Comparison of ENCODE assay signal across 12 cellular contexts in the genomic region with DNA sequence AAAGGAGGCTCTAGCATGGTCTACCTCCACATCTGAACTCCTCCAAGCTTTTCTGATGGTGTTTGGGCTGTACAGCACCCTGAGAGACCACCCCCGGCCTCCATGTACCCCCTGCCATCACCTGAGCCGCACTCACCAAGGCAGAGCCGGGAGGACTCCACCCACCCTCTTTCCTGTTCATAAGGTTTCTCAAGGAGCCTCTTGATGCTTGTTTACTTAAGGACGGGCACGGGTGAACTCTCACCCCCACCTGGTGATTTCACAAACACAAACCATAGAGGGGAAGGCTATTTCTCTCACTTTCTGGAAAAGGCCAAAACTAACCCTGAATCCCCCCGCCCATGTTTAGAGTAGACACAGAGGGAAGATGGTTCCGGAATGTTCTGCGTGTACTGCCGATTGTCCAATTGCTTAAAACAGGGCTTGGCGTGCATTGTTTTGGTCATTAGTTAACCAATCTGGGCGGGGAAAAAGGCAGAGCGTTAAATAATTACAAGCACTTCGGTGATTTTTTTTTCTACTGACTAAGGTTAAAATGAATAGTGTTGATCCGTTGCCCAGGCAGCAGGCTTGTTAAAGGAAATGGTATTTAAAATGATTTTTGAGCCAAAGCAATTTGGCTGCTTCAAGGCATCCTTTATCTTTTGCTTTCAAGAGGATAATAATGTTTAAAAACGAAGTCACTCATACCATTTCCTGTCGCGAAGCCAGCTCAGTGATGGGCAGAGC.
A peak's percentile ranks its signal among the peaks of the same experiment; 100 is the strongest.
DNase-seq lines count a peak whose midpoint lies in the region; ATAC-seq, FAIRE-seq and TF ChIP-seq lines count a peak whose summit lies in the region.
"Had no signal": no experiment of that assay in that cellular context is flagged by ENCODE, and none has a peak within 500 bp of the region (broad histone marks: within the 10 kb centered on the region; RNA-seq: fewer than 3 reads in every experiment).

No MANE protein-coding gene starts in this region.

- H3K27ac Mint-ChIP-seq in H9: peak overlapping the region in 2 of 3 experiments; percentile 25 to 31; a peak in 4 of 7 replicates
- no peak overlapping the region for H3K27ac Mint-ChIP-seq in activated CD4-positive, alpha-beta memory T cell treated with anti-CD3 and anti-CD28 coated beads, Interleukin-2, amount 10 ng/mL, durations not matched to agents 7 days and 5 days

- FAIRE-seq in small intestine (lab: Jason Lieb, UNC): peak; percentile 33

- no peak overlapping the region for H2BK5ac ChIP-seq in H9 (ENCODE audit: insufficient read length, low read length)

- no peak overlapping the region for H3K4me3 ChIP-seq in small intestine (ENCODE audit: low read depth in 1 of 2, low read length in 2 of 2)
- H3K4me3 ChIP-seq: right lobe of liver, SJSA1 had no signal

- no peak overlapping the region for H3K4me3 Mint-ChIP-seq in H9
- H3K4me3 Mint-ChIP-seq in activated CD4-positive, alpha-beta memory T cell treated with anti-CD3 and anti-CD28 coated beads, Interleukin-2, amount 10 ng/mL, durations not matched to agents 7 days and 5 days: no peak overlapping the region
- H3K4me3 Mint-ChIP-seq: activated T-cell treated with anti-CD3 and anti-CD28 coated beads, Interleukin-2, amount 50 U/mL, for 4 hours had no signal

- H3K27ac ChIP-seq in H9 (ENCODE audit: insufficient read length, low read depth, low read length): no peak overlapping the region
- peak overlapping the region in 1 of 2 donors; percentile 87 for H3K27ac ChIP-seq in small intestine (ENCODE audit: low read depth in 1 of 2, low read length in 1 of 2)
- H3K27ac ChIP-seq: SJSA1 had no signal

- in situ Hi-C loops in G401 (cut with HindIII; ENCODE audit: low sequenced_read_pairs): no loop called here

- TF ChIP-seq CTCF in H9 (conservative IDR thresholded peaks at IDR 0.05): no peak

- H3K23ac ChIP-seq in H9 (ENCODE audit: insufficient read length, low read depth, low read length): no peak overlapping the region

- no peak overlapping the region for H2AFZ ChIP-seq in H9 (ENCODE audit: low read length)

- H4K5ac ChIP-seq in H9 (ENCODE audit: insufficient read length, low read depth, low read length): no peak overlapping the region

- peaks cover 1% of the 10 kb centered on the region; the same call in 1 of the 2 replicates for H3K27me3 Mint-ChIP-seq in H9 (ENCODE audit: low read depth)
- no peaks in the 10 kb centered on the region for H3K27me3 Mint-ChIP-seq in activated CD4-positive, alpha-beta memory T cell treated with anti-CD3 and anti-CD28 coated beads, Interleukin-2, amount 10 ng/mL, durations not matched to agents 7 days and 5 days

- H3K4me1 Mint-ChIP-seq in H9: peaks cover 8 to 32% of the 10 kb centered on the region in 2 experiments
- H3K4me1 Mint-ChIP-seq in activated CD4-positive, alpha-beta memory T cell treated with anti-CD3 and anti-CD28 coated beads, Interleukin-2, amount 10 ng/mL, durations not matched to agents 7 days and 5 days: no peaks in the 10 kb centered on the region

- H3K79me1 ChIP-seq in H9 (ENCODE audit: insufficient read depth, low read depth, low read length, poor library complexity, severe bottlenecking): no peaks in the 10 kb centered on the region

- no peaks in the 10 kb centered on the region; a peak in 1 of 7 replicates for H3K36me3 Mint-ChIP-seq in H9 (ENCODE audit: insufficient read depth in 1 of 3, low read depth in 3 of 3)
- no peaks in the 10 kb centered on the region for H3K36me3 Mint-ChIP-seq in activated CD4-positive, alpha-beta memory T cell treated with anti-CD3 and anti-CD28 coated beads, Interleukin-2, amount 10 ng/mL, durations not matched to agents 7 days and 5 days (ENCODE audit: low read depth)

- no peak overlapping the region for H4K91ac ChIP-seq in H9 (ENCODE audit: insufficient read length, low read depth, low read length)

- H3K36me3 ChIP-seq in small intestine (ENCODE audit: control insufficient read depth in 2 of 2, insufficient read depth in 2 of 2, low read length in 2 of 2): no peaks in the 10 kb centered on the region
- H3K36me3 ChIP-seq: right lobe of liver, SJSA1 had no signal

- H3K9me3 ChIP-seq in H9 (ENCODE audit: control insufficient read depth, low read depth, low read length) (no peaks in the 10 kb centered on the region), small intestine (ENCODE audit: control insufficient read depth, low read depth) (no peaks in the 10 kb centered on the region)
- H3K9me3 ChIP-seq: right lobe of liver, SJSA1 had no signal

- CTCF ChIA-PET in activated CD4-positive, alpha-beta memory T cell treated with anti-CD3 and anti-CD28 coated beads, Interleukin-2, amount 10 ng/mL, durations not matched to agents 7 days and 5 days (lab: Charles Lee): no interaction called here

- no peak overlapping the region for H2AK5ac ChIP-seq in H9 (ENCODE audit: insufficient read length, low read length)

- no peaks in the 10 kb centered on the region for H4K20me1 ChIP-seq in H9 (ENCODE audit: control insufficient read depth, insufficient read depth, insufficient read length)

- no peak overlapping the region for H4K8ac ChIP-seq in H9 (replicated peaks; ENCODE audit: insufficient read length, low read depth, low read length)

- H2BK15ac ChIP-seq in H9 (ENCODE audit: low read depth, low read length): no peak overlapping the region

- H2BK120ac ChIP-seq in H9 (ENCODE audit: low read depth, low read length, poor library complexity, severe bottlenecking): no peak overlapping the region

- no CpG with 5 or more reads among the region's 17 CpGs for WGBS in H9 (ENCODE audit: extremely low coverage, insufficient read length, low lambda C conversion rate)
- 12 to 30% (median 27%) methylated on average over 17 of the region's 17 CpGs for WGBS in small intestine, 3 donors

- no peak overlapping the region for H3K56ac ChIP-seq in H9 (ENCODE audit: insufficient read length, low read depth, low read length)

- no peak overlapping the region for H3K4ac ChIP-seq in H9 (ENCODE audit: low read depth, low read length)

- H3K79me2 ChIP-seq in H9 (ENCODE audit: insufficient read depth, low read length): no peaks in the 10 kb centered on the region

- no peak overlapping the region for H3K9ac ChIP-seq in H9 (ENCODE audit: extremely low read depth, insufficient read length, low read length)

- H2BK12ac ChIP-seq in H9 (ENCODE audit: insufficient read length, low read depth, low read length): no peak overlapping the region

- no peak overlapping the region for H3K4me2 ChIP-seq in H9 (ENCODE audit: insufficient read depth, insufficient read length, low read length)

- no peaks in the 10 kb centered on the region for H3K27me3 ChIP-seq in H9 (ENCODE audit: insufficient read depth, low read length)
- no peaks in the 10 kb centered on the region for H3K27me3 ChIP-seq in small intestine (ENCODE audit: control insufficient read depth in 2 of 2, insufficient read depth in 2 of 2, low read length in 2 of 2)
- H3K27me3 ChIP-seq: right lobe of liver, SJSA1 had no signal

- no peaks in the 10 kb centered on the region for H3K23me2 ChIP-seq in H9 (ENCODE audit: insufficient read length, low read depth, low read length, poor library complexity, severe bottlenecking)

- no peak overlapping the region for H3K14ac ChIP-seq in H9 (ENCODE audit: insufficient read depth, low read length)

- peaks cover 7 to 10% of the 10 kb centered on the region in 2 experiments; a peak in 2 of 5 replicates for H3K9me3 Mint-ChIP-seq in H9
- peaks cover 14% of the 10 kb centered on the region for H3K9me3 Mint-ChIP-seq in activated CD4-positive, alpha-beta memory T cell treated with anti-CD3 and anti-CD28 coated beads, Interleukin-2, amount 10 ng/mL, durations not matched to agents 7 days and 5 days

- H3K4me1 ChIP-seq in H9 (ENCODE audit: insufficient read depth, low read length) (no peaks in the 10 kb centered on the region), small intestine (ENCODE audit: control insufficient read depth in 2 of 2, insufficient read depth in 1 of 2, low read depth in 1 of 2, low read length in 1 of 2) (no peaks in the 10 kb centered on the region)
- H3K4me1 ChIP-seq: right lobe of liver, SJSA1 had no signal

- ATAC-seq in HG02852 (IDR thresholded peaks at IDR 0.05; ENCODE audit: unreplicated experiment): no peak
- ATAC-seq: activated T-cell treated with anti-CD3 and anti-CD28 coated beads, Interleukin-2, amount 50 U/mL, for 4 hours had no signal

- H3K18ac ChIP-seq in H9 (ENCODE audit: insufficient read length, low read depth, low read length): no peak overlapping the region

- DNase-seq in H9 (no peak), NCI-H510A (lab: John Stamatoyannopoulos, UW) (peak; percentile 69), fibroblast of gingiva (ENCODE audit: low read depth) (peak; percentile 35), small intestine (peak; percentile 51), G401 (ENCODE audit: low spot score) (no peak), NCI-H226 (no peak)
- no peak for DNase-seq in activated CD4-positive, alpha-beta memory T cell treated with anti-CD3 and anti-CD28 coated beads, Interleukin-2, amount 10 ng/mL, durations not matched to agents 7 days and 5 days
- DNase-seq: activated T-cell treated with anti-CD3 and anti-CD28 coated beads, Interleukin-2, amount 50 U/mL, for 4 hours; GOT3; right lobe of liver had no signal

- no peak overlapping the region for H3T11ph ChIP-seq in H9 (ENCODE audit: low read length)

- H2BK20ac ChIP-seq in H9 (ENCODE audit: low read depth, low read length, poor library complexity, severe bottlenecking): no peak overlapping the region

- POLR2A ChIA-PET in activated CD4-positive, alpha-beta memory T cell treated with anti-CD3 and anti-CD28 coated beads, Interleukin-2, amount 10 ng/mL, durations not matched to agents 7 days and 5 days (lab: Charles Lee): no interaction called here

Comparison
In these comparisons a context has a peak if more than half of its experiments do, and no peak if none do; other contexts are left out.
1. DNase-seq: peak in NCI-H510A (single experiment), fibroblast of gingiva (single experiment) and small intestine (single experiment); none in H9 (single experiment), activated CD4-positive, alpha-beta memory T cell treated with anti-CD3 and anti-CD28 coated beads, Interleukin-2, amount 10 ng/mL, durations not matched to agents 7 days and 5 days (single experiment), G401 (single experiment) and NCI-H226 (single experiment).